ENCODE assay signal across 9 cellular contexts in the genomic region with DNA sequence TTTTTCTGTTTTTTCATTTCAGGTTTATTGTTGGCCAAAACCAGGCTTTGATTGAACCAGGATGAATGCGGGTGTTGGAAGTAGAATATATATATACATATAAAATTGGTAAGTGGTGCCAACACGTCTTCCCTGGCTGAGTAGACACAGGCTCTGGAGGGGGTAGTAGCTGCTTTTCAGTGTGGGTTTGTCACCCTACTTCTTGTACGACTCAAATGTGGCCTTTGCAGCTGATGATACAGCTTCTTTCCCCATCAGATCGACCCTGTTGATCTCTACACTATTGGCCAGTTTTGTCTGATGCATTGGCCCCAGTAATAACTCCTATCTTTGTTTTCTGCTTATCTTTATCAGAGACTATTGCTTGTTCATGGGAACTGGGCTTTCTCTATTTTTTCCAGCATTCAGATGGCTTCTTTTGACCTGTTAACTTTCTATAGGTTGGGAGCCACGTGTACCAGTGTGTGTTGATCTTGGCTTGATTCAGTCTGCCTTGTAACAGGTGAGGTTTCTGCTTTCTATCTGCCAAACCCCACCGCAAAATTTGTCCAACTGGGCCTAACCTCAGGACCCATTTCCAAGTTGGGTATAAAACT. TPM values are rescaled to one million over a fixed set of nuclear protein-coding genes. Genes with fewer than 3 reads are reported as not detected.
DNase-seq lines count a peak whose midpoint lies in the region; ATAC-seq and TF ChIP-seq lines count a peak whose summit lies in the region.
"Had no signal": no experiment of that assay in that cellular context is flagged by ENCODE, and none has a peak within 500 bp of the region (broad histone marks: within the 10 kb centered on the region; RNA-seq: fewer than 3 reads in every experiment).

No MANE protein-coding gene starts in this region.

- TF ChIP-seq CTCF in AG10803 (conservative IDR thresholded peaks at IDR 0.05; ENCODE audit: low read length): no peak
- TF ChIP-seq CTCF in HFFc6 (IDR thresholded peaks at IDR 0.05): no peak
- TF ChIP-seq CTCF in astrocyte of the spinal cord (IDR thresholded peaks at IDR 0.05; ENCODE audit: low read depth, low read length): no peak

- peaks cover 29% of the 10 kb centered on the region for H3K9me3 ChIP-seq in mesodermal cell (ENCODE audit: control insufficient read depth, low read length)
- peaks cover 2% of the 10 kb centered on the region for H3K9me3 ChIP-seq in aorta (ENCODE audit: control insufficient read depth, low read length)

- DNase-seq in AG10803 (ENCODE audit: low read depth) (no peak), HFFc6 (no peak), astrocyte of the spinal cord (ENCODE audit: low read depth, low spot score) (no peak), aorta (no peak), kidney glomerular epithelial cell (lab: John Stamatoyannopoulos, UW) (no peak)
- DNase-seq in stimulated activated CD4-positive, alpha-beta T cell treated with anti-CD3 and anti-CD28 coated beads, Interleukin-2, amount 100 ng/mL, for 24 hours: no peak
- DNase-seq: effector CD4-positive, alpha-beta T cell had no signal

- H3K4me1 Mint-ChIP-seq in HFFc6 (ENCODE audit: low read depth): peaks cover 75% of the 10 kb centered on the region

- peaks cover 3% of the 10 kb centered on the region for H3K4me1 ChIP-seq in mesodermal cell (ENCODE audit: control insufficient read depth, insufficient read depth, low read length, poor library complexity, severe bottlenecking)
- peaks cover 0 to 2% of the 10 kb centered on the region in 2 donors for H3K4me1 ChIP-seq in aorta (ENCODE audit: control insufficient read depth in 1 of 2, insufficient read depth in 2 of 2, low read length in 2 of 2)

- WGBS in mesodermal cell (ENCODE audit: insufficient coverage in 2 of 2), 2 experiments: 12 to 27% methylated on average over 2 to 3 of the region's 6 CpGs
- WGBS in aorta, 2 donors: 50 to 57% methylated on average over 6 of the region's 6 CpGs

- H3K27ac Mint-ChIP-seq in HFFc6: peak overlapping the region; percentile 99

- ATAC-seq in aorta (ENCODE audit: low FRiP score): no peak
- no peak for ATAC-seq in GM21526 (IDR thresholded peaks at IDR 0.05; ENCODE audit: low FRiP score, unreplicated experiment)

- H3K36me3 ChIP-seq in mesodermal cell (ENCODE audit: control insufficient read depth, insufficient read depth, low read length) (peaks cover 74% of the 10 kb centered on the region), aorta (ENCODE audit: control insufficient read depth in 1 of 2, insufficient read depth in 2 of 2, low read length in 1 of 2) (peaks cover 8 to 18% of the 10 kb centered on the region in 2 donors)

- H3K27me3 Mint-ChIP-seq in HFFc6 (ENCODE audit: insufficient read depth): peaks cover 51% of the 10 kb centered on the region

- peaks cover 72% of the 10 kb centered on the region for H3K9me3 Mint-ChIP-seq in HFFc6

- no peaks in the 10 kb centered on the region for H3K27me3 ChIP-seq in aorta (ENCODE audit: control insufficient read depth in 1 of 2, insufficient read depth in 2 of 2, low read length in 1 of 2)

- H3K4me3 ChIP-seq in AG10803 (ENCODE audit: low read length) (peak overlapping the region; percentile 100), astrocyte of the spinal cord (ENCODE audit: low read depth, low read length) (peak overlapping the region; percentile 97), mesodermal cell (ENCODE audit: extremely low read depth, insufficient read depth, low read length, poor library complexity, severe bottlenecking) (peak overlapping the region; percentile 89), aorta (ENCODE audit: low read length in 2 of 2) (no peak overlapping the region)

- peak overlapping the region; percentile 100 for H3K4me3 Mint-ChIP-seq in HFFc6

- in situ Hi-C loops in astrocyte of the spinal cord (cut with HindIII; ENCODE audit: low sequenced_read_pairs): no loop called here

- intact Hi-C loops in aorta (cut with DNase I): no loop called here

- H3K36me3 Mint-ChIP-seq in HFFc6 (ENCODE audit: low read depth): peaks cover 76% of the 10 kb centered on the region

- peak overlapping the region; percentile 95 for H3K27ac ChIP-seq in mesodermal cell (ENCODE audit: low read depth, low read length, severe bottlenecking)
- no peak overlapping the region for H3K27ac ChIP-seq in aorta (ENCODE audit: low read depth in 1 of 2, low read length in 2 of 2)

RNA-seq across cellular contexts. Expression of gene ZNFX1, which starts 2.7 kb away (rescaled TPM):
- 10 to 100 TPM; 36.1 to 41.0 (median 38.7) TPM for total RNA-seq in HFFc6 (2021; fragmentation: NEBNext Ultra II Directional; extraction: Animal tissue kit (Norgen Biotek cat#: 25700))
- polyA plus RNA-seq in mesodermal cell (2013, experiment 1 of 2): 8.4 TPM
- 7.6 TPM for polyA plus RNA-seq in mesodermal cell (2013, experiment 2 of 2)
- total RNA-seq in aorta: 10 to 100 TPM; 48.7 to 59.4 TPM
- 10 to 100 TPM; 10.4 to 22.3 TPM for polyA plus RNA-seq in aorta

Comparison
In these comparisons a context has a peak if more than half of its experiments do, and no peak if none do; other contexts are left out.
1. H3K4me3 ChIP-seq: peak in AG10803 (single experiment), astrocyte of the spinal cord (single experiment) and mesodermal cell (single experiment); none in aorta (0 of 2).